5 cellular contexts compared by ENCODE assay signal in genomic region chrX:48664156-48664555, GRCh38. TPM values are rescaled to one million over a fixed set of nuclear protein-coding genes. Genes with fewer than 3 reads are reported as not detected.
"Had no signal": no experiment of that assay in that cellular context is flagged by ENCODE, and none has a peak within 500 bp of the region (broad histone marks: within the 10 kb centered on the region; RNA-seq: fewer than 3 reads in every experiment).

No MANE protein-coding gene starts in this region.

- H3K4me3 Mint-ChIP-seq: GM23338, H9 had no signal

- H3K4me2 ChIP-seq: GM23338 had no signal

- H2AFZ ChIP-seq: GM23338 had no signal

- H3K27ac Mint-ChIP-seq: GM23338, H9 had no signal

- H3K4me3 ChIP-seq: GM23338, K562 had no signal

- ATAC-seq: GM23338, K562 had no signal

- H3K4me1 Mint-ChIP-seq: GM23338, H9 had no signal

- DNase-seq: H9, HCEC 1CT, IMR-90 had no signal

RNA-seq across cellular contexts. Expression of gene WAS, which starts 19.4 kb away (rescaled TPM):
- total RNA-seq: IMR-90 had no signal
